12 cellular contexts compared by ENCODE assay signal in the genomic region with DNA sequence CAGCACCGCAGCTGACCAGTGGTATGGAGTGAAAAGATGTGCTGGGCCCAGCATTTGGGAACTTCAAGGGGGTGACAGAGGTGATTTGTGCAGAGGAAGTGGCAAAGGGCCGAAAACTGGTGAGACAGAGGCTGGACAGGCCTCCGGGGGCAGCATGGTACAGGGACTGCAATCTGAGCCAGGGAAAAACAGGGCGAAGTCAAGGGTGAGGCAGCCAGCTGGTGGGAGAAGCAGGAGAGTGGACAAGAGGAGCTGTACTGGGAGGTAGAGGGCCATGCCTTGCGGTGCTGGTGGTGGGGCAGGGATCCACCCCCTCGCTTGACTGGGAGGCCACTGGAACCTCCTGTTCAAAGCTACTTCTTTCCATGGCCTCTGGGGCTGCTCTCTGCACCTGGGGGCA. TPM values are rescaled to one million over a fixed set of nuclear protein-coding genes. Genes with fewer than 3 reads are reported as not detected.
DNase-seq lines count a peak whose midpoint lies in the region; ATAC-seq and TF ChIP-seq lines count a peak whose summit lies in the region.
"Had no signal": no experiment of that assay in that cellular context is flagged by ENCODE, and none has a peak within 500 bp of the region (broad histone marks: within the 10 kb centered on the region; RNA-seq: fewer than 3 reads in every experiment).

No MANE protein-coding gene starts in this region.

- RAD21 ChIA-PET in HCT116 (lab: Charles Lee; ENCODE audit: low non-redundant PET in 1 of 2, low total read pairs in 2 of 2, uncharacterized antibody in 2 of 2, unreplicated experiment in 2 of 2), result no interaction called here

- CTCF ChIA-PET in HCT116 (lab: Charles Lee), result no interaction called here

- peak; percentile 43; the same call in 1 of the 2 replicates for ATAC-seq in HCT116
- no peak for ATAC-seq in GM19455 (IDR thresholded peaks at IDR 0.05; ENCODE audit: unreplicated experiment)
- ATAC-seq in GM21447 (IDR thresholded peaks at IDR 0.05; ENCODE audit: unreplicated experiment), result no peak
- no peak for ATAC-seq in GM21367 (IDR thresholded peaks at IDR 0.05; ENCODE audit: unreplicated experiment)

- peaks cover 2% of the 10 kb centered on the region; the same call in 1 of the 2 replicates for H3K27me3 ChIP-seq in HCT116 (ENCODE audit: insufficient read depth, low read length)

- no peaks in the 10 kb centered on the region for H3K9me3 ChIP-seq in HCT116 (ENCODE audit: control insufficient read depth in 1 of 2, insufficient read depth in 1 of 2, low read depth in 1 of 2, low read length in 2 of 2)

- no peak overlapping the region for H3K4me2 ChIP-seq in HCT116 (ENCODE audit: low read length)

- H2AFZ ChIP-seq in HCT116 (ENCODE audit: low read depth, low read length, poor library complexity, severe bottlenecking), result no peak overlapping the region

- TF ChIP-seq POLR2A in HCT116 (IDR thresholded peaks at IDR 0.05; ENCODE audit: borderline replicate concordance, extremely low read depth, insufficient read depth, insufficient read length), result no peak

- POLR2A ChIA-PET in HCT116 (lab: Charles Lee), result no interaction called here

- no peak overlapping the region for H3K27ac ChIP-seq in HCT116 (ENCODE audit: low read depth, low read length)

- peaks cover 0 to 4% of the 10 kb centered on the region in 2 experiments; a peak in 2 of 4 replicates for H3K4me1 ChIP-seq in HCT116 (ENCODE audit: control insufficient read depth in 1 of 2, insufficient read depth in 2 of 2, low read length in 2 of 2)

- no peaks in the 10 kb centered on the region for H3K79me2 ChIP-seq in HCT116 (ENCODE audit: insufficient read depth, low read length)

- BruUV-seq in HCT116 (replicated peaks; lab: Mats Ljungman, UMichigan), result no TSS peak

- no peak overlapping the region for H3K9ac ChIP-seq in HCT116 (ENCODE audit: low read length)

- TF ChIP-seq RAD21 in HCT116 (IDR thresholded peaks at IDR 0.05; ENCODE audit: low read depth), result no peak

- no peaks in the 10 kb centered on the region for H3K9me2 ChIP-seq in HCT116 (ENCODE audit: insufficient read depth)

- no peaks in the 10 kb centered on the region for H3K36me3 ChIP-seq in HCT116 (ENCODE audit: control insufficient read depth in 1 of 2, insufficient read depth in 2 of 2, low read length in 2 of 2)

- DNase-seq in AG09319 (ENCODE audit: extremely low read depth, low read depth) (no peak), HCT116 (ENCODE audit: low read depth, low spot score) (no peak), T1000 (lab: John Stamatoyannopoulos, UW) (peak; percentile 2), islet precursor cell (peak; percentile 69), NAMALWA (ENCODE audit: low spot score) (no peak)
- DNase-seq: activated CD8-positive, alpha-beta memory T cell treated with anti-CD3 and anti-CD28 coated beads, Interleukin-2, amount 50 U/mL, for 4 hours; aorta; NCI-H1417 treated with DMSO at 0.1 percent for 48 hours had no signal

- H3K4me3 ChIP-seq in HCT116 (replicated peaks in 1 of 2; ENCODE audit: low read depth in 1 of 2, low read length in 2 of 2), result no peak overlapping the region

- no peaks in the 10 kb centered on the region for H4K20me1 ChIP-seq in HCT116 (ENCODE audit: insufficient read depth)

- intact Hi-C loops in HCT116 (cut with micrococcal nuclease), result no loop called here

- TF ChIP-seq CTCF in AG09319 (IDR thresholded peaks at IDR 0.05; ENCODE audit: low read depth, low read length) (peak; percentile 2), HCT116 (IDR thresholded peaks at IDR 0.05 in 2 of 3, conservative IDR thresholded peaks at IDR 0.05 in 1 of 3; ENCODE audit: borderline replicate concordance in 1 of 3, insufficient read depth in 1 of 3, low read depth in 2 of 3, low read length in 2 of 3) (peak in 2 of 3 experiments; percentile 18 to 22; a peak in 1 of 6 replicates)

TF ChIP-seq in HCT116, 20 proteins besides CTCF, POLR2A, EP300 and RAD21:
- TF ChIP-seq EZH2phosphoT487 (IDR thresholded peaks at IDR 0.05; ENCODE audit: borderline replicate concordance) (no peak), CBX3 (IDR thresholded peaks at IDR 0.05; ENCODE audit: low read depth) (no peak), SRF (IDR thresholded peaks at IDR 0.05; ENCODE audit: low read depth) (no peak), ELF1 (IDR thresholded peaks at IDR 0.05; ENCODE audit: borderline replicate concordance, low read depth) (no peak), SP1 (IDR thresholded peaks at IDR 0.05; ENCODE audit: low read depth) (no peak), POLR2AphosphoS5 (IDR thresholded peaks at IDR 0.05; ENCODE audit: low read depth, low read length) (no peak), TCF7L2 (IDR thresholded peaks at IDR 0.05; ENCODE audit: borderline replicate concordance, extremely low read depth, insufficient read depth, insufficient read length) (no peak), SIN3A (IDR thresholded peaks at IDR 0.05; ENCODE audit: low read depth) (no peak), ZFX (IDR thresholded peaks at IDR 0.05) (no peak), EGR1 (IDR thresholded peaks at IDR 0.05; ENCODE audit: low read depth) (no peak), JUND (IDR thresholded peaks at IDR 0.05) (no peak), ZNF274 (IDR thresholded peaks at IDR 0.05; ENCODE audit: low read depth, low read length) (no peak), YY1 (IDR thresholded peaks at IDR 0.05; ENCODE audit: extremely low read depth, insufficient replicate concordance, low read depth, low read length) (no peak), FOSL1 (IDR thresholded peaks at IDR 0.05; ENCODE audit: low read depth) (no peak), CEBPB (IDR thresholded peaks at IDR 0.05; ENCODE audit: low read depth) (no peak)
- TF ChIP-seq, protein P1, sequence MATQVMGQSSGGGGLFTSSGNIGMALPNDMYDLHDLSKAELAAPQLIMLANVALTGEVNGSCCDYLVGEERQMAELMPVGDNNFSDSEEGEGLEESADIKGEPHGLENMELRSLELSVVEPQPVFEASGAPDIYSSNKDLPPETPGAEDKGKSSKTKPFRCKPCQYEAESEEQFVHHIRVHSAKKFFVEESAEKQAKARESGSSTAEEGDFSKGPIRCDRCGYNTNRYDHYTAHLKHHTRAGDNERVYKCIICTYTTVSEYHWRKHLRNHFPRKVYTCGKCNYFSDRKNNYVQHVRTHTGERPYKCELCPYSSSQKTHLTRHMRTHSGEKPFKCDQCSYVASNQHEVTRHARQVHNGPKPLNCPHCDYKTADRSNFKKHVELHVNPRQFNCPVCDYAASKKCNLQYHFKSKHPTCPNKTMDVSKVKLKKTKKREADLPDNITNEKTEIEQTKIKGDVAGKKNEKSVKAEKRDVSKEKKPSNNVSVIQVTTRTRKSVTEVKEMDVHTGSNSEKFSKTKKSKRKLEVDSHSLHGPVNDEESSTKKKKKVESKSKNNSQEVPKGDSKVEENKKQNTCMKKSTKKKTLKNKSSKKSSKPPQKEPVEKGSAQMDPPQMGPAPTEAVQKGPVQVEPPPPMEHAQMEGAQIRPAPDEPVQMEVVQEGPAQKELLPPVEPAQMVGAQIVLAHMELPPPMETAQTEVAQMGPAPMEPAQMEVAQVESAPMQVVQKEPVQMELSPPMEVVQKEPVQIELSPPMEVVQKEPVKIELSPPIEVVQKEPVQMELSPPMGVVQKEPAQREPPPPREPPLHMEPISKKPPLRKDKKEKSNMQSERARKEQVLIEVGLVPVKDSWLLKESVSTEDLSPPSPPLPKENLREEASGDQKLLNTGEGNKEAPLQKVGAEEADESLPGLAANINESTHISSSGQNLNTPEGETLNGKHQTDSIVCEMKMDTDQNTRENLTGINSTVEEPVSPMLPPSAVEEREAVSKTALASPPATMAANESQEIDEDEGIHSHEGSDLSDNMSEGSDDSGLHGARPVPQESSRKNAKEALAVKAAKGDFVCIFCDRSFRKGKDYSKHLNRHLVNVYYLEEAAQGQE (IDR thresholded peaks at IDR 0.05; ENCODE audit: low read depth), result no peak
- TF ChIP-seq, protein P2, sequence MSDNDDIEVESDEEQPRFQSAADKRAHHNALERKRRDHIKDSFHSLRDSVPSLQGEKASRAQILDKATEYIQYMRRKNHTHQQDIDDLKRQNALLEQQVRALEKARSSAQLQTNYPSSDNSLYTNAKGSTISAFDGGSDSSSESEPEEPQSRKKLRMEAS (IDR thresholded peaks at IDR 0.05), result no peak
- TF ChIP-seq, protein P3, sequence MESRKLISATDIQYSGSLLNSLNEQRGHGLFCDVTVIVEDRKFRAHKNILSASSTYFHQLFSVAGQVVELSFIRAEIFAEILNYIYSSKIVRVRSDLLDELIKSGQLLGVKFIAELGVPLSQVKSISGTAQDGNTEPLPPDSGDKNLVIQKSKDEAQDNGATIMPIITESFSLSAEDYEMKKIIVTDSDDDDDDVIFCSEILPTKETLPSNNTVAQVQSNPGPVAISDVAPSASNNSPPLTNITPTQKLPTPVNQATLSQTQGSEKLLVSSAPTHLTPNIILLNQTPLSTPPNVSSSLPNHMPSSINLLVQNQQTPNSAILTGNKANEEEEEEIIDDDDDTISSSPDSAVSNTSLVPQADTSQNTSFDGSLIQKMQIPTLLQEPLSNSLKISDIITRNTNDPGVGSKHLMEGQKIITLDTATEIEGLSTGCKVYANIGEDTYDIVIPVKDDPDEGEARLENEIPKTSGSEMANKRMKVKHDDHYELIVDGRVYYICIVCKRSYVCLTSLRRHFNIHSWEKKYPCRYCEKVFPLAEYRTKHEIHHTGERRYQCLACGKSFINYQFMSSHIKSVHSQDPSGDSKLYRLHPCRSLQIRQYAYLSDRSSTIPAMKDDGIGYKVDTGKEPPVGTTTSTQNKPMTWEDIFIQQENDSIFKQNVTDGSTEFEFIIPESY (IDR thresholded peaks at IDR 0.05; ENCODE audit: extremely low read depth, insufficient replicate concordance, low read length), result no peak
- TF ChIP-seq, protein P4, sequence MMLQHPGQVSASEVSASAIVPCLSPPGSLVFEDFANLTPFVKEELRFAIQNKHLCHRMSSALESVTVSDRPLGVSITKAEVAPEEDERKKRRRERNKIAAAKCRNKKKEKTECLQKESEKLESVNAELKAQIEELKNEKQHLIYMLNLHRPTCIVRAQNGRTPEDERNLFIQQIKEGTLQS (IDR thresholded peaks at IDR 0.05), result no peak

RNA-seq across cellular contexts. Expression of a gene that starts 7.3 kb away (rescaled TPM):
- not detected for total RNA-seq in HCT116 (2021; ENCODE audit: unreplicated experiment)
- polyA plus RNA-seq in HCT116 (2012), result not detected in 2 replicates
- total RNA-seq: aorta, ureter had no signal
- polyA plus RNA-seq: aorta had no signal

RNA-seq across cellular contexts. Expression of a gene that starts 11.3 kb away (rescaled TPM):
- total RNA-seq in HCT116 (2021; ENCODE audit: unreplicated experiment), result not detected
- polyA plus RNA-seq in HCT116 (2012), result not detected in 2 replicates

RNA-seq across cellular contexts. Expression of a gene that starts 41.9 kb away (rescaled TPM):
- 0.17 TPM for total RNA-seq in HCT116 (2021; ENCODE audit: unreplicated experiment)
- polyA plus RNA-seq in HCT116 (2012), result 0.15 and 0.16 TPM in 2 replicates

Comparison
In these comparisons a context has a peak if more than half of its experiments do, and no peak if none do; other contexts are left out.
1. DNase-seq: peak in T1000 (single experiment) and islet precursor cell (single experiment); none in AG09319 (single experiment), HCT116 (single experiment) and NAMALWA (single experiment).